Comparison of ENCODE assay signal across 8 cellular contexts in genomic region chr7:30740417-30741181, GRCh38. TPM values are rescaled to one million over a fixed set of nuclear protein-coding genes. Genes with fewer than 3 reads are reported as not detected.
DNase-seq lines count a peak whose midpoint lies in the region; ATAC-seq and TF ChIP-seq lines count a peak whose summit lies in the region.

No MANE protein-coding gene starts in this region.

- H3K4me1 ChIP-seq in KMS-11 (ENCODE audit: low read depth, poor library complexity, severe bottlenecking) (no peaks in the 10 kb centered on the region), Peyer's patch (no peaks in the 10 kb centered on the region), suprapubic skin (peaks cover 17% of the 10 kb centered on the region)

- CTCF ChIA-PET in AG04450 (lab: Charles Lee) = interaction anchor here (0.6 to 2.7 kb wide), 50 partner anchors 9 to 740 kb away, joined by 3 to 40 read pairs (median 4); partner anchors contain the start of gene CRHR2

- H3K9me3 ChIP-seq in AG04450 (ENCODE audit: control insufficient read depth, insufficient read depth, low read length) (no peaks in the 10 kb centered on the region), Peyer's patch (peaks cover 0 to 3% (median 0%) of the 10 kb centered on the region in 4 donors), suprapubic skin (no peaks in the 10 kb centered on the region)

- H2AFZ ChIP-seq in KMS-11 (ENCODE audit: low read depth) = peak overlapping the region; percentile 35; the same call in 1 of the 2 replicates

- no peak overlapping the region for H3K4me2 ChIP-seq in KMS-11

- H3K27me3 ChIP-seq in AG04450 (ENCODE audit: control insufficient read depth, insufficient read depth, low read length) (peaks cover 23% of the 10 kb centered on the region), KMS-11 (ENCODE audit: insufficient read depth, low read depth) (no peaks in the 10 kb centered on the region), Peyer's patch (no peaks in the 10 kb centered on the region), suprapubic skin (peaks cover 2% of the 10 kb centered on the region)

- ATAC-seq in GM18907 (IDR thresholded peaks at IDR 0.05; ENCODE audit: unreplicated experiment) = peak; percentile 78

- H3K4me3 ChIP-seq in AG04450 (ENCODE audit: low read depth, low read length) = no peak overlapping the region
- no peak overlapping the region for H3K4me3 ChIP-seq in KMS-11 (IDR thresholded peaks at IDR 0.05; ENCODE audit: insufficient read depth, low read depth, low read length)
- no peak overlapping the region for H3K4me3 ChIP-seq in Peyer's patch
- no peak overlapping the region for H3K4me3 ChIP-seq in fibroblast of pulmonary artery (replicated peaks; ENCODE audit: low read depth, low read length)
- no peak overlapping the region for H3K4me3 ChIP-seq in suprapubic skin

- TF ChIP-seq CTCF in AG04450 (IDR thresholded peaks at IDR 0.05; ENCODE audit: low read depth, low read length) (peak; percentile 99), KMS-11 (conservative IDR thresholded peaks at IDR 0.05; ENCODE audit: low read depth, low read length) (peak; percentile 98), Peyer's patch (IDR thresholded peaks at IDR 0.05) (peak; percentile 82 to 99 (median 96)), fibroblast of pulmonary artery (IDR thresholded peaks at IDR 0.05; ENCODE audit: low read length, missing control alignments) (no peak), suprapubic skin (IDR thresholded peaks at IDR 0.05) (peak; percentile 86 to 98)

- no peaks in the 10 kb centered on the region for H4K20me1 ChIP-seq in KMS-11 (ENCODE audit: insufficient read depth)

- 31% methylated on average over 13 of the region's 14 CpGs for WGBS in suprapubic skin

- DNase-seq in AG04450 (ENCODE audit: low read depth, low spot score) = peak; percentile 23
- DNase-seq in Peyer's patch = peak; percentile 62 to 91 (median 84)
- DNase-seq in activated T-helper 1 cell treated with anti-CD3 and anti-CD28 coated beads, Interleukin-2, amount 50 U/mL, for 16 hours (ENCODE audit: low read depth in 1 of 2, low spot score in 1 of 2) = peak; percentile 57 to 66
- peak; percentile 72 for DNase-seq in fibroblast of pulmonary artery (ENCODE audit: low read depth)
- peak; percentile 19 for DNase-seq in non-pigmented ciliary epithelial cell (ENCODE audit: low read depth)
- no peak for DNase-seq in suprapubic skin (ENCODE audit: low spot score in 2 of 2)

- POLR2A ChIA-PET in AG04450 (lab: Yijun Ruan, JAX) = no interaction called here

- H3K79me2 ChIP-seq in KMS-11 (ENCODE audit: insufficient read depth, low read depth) = no peaks in the 10 kb centered on the region

- TF ChIP-seq POLR2A in Peyer's patch (IDR thresholded peaks at IDR 0.05) = no peak
- TF ChIP-seq POLR2A in suprapubic skin (IDR thresholded peaks at IDR 0.05) = no peak

- no peak overlapping the region for H3K9ac ChIP-seq in KMS-11

- no peak for TF ChIP-seq EP300 in suprapubic skin (IDR thresholded peaks at IDR 0.05)

- no peak overlapping the region for H3K27ac ChIP-seq in AG04450 (ENCODE audit: low read depth, low read length)
- no peak overlapping the region for H3K27ac ChIP-seq in KMS-11
- H3K27ac ChIP-seq in Peyer's patch = no peak overlapping the region
- no peak overlapping the region for H3K27ac ChIP-seq in suprapubic skin

- H3K36me3 ChIP-seq in KMS-11 (ENCODE audit: insufficient read depth) = no peaks in the 10 kb centered on the region
- no peaks in the 10 kb centered on the region for H3K36me3 ChIP-seq in Peyer's patch
- H3K36me3 ChIP-seq in suprapubic skin = no peaks in the 10 kb centered on the region

RNA-seq across cellular contexts. Expression of gene INMT, which starts 11.3 kb away (rescaled TPM):
- polyA plus RNA-seq in AG04450 (2011; rRNA removed) = 6.6 and 7.6 TPM in 2 replicates
- 12.5 and 17.0 TPM in 2 replicates for polyA minus RNA-seq in AG04450 (2011; rRNA and poly(A)+ RNA removed)
- total RNA-seq in Peyer's patch (10 to 100 TPM in 1 of 4 donors, 1 to 10 TPM in 3; 3.1 to 24.8 (median 4.8) TPM), suprapubic skin (1 to 10 TPM; 1.3 to 9.7 (median 4.2) TPM)

RNA-seq across cellular contexts. Expression of gene MINDY4, which starts 30.6 kb away (rescaled TPM):
- 1.8 and 2.4 TPM in 2 replicates for polyA plus RNA-seq in AG04450 (2011; rRNA removed)
- 4.2 and 4.7 TPM in 2 replicates for polyA minus RNA-seq in AG04450 (2011; rRNA and poly(A)+ RNA removed)
- total RNA-seq in Peyer's patch = 10 to 100 TPM in 1 of 4 donors, 1 to 10 TPM in 3; 3.9 to 19.8 (median 6.8) TPM
- 10 to 100 TPM in 1 of 4 donors, 1 to 10 TPM in 3; 4.6 to 10.5 (median 6.1) TPM for total RNA-seq in suprapubic skin

RNA-seq across cellular contexts. Expression of gene CRHR2, which starts 58.3 kb away (rescaled TPM):
- polyA plus RNA-seq in AG04450 (2011; rRNA removed) = not detected in 2 replicates
- polyA minus RNA-seq in AG04450 (2011; rRNA and poly(A)+ RNA removed) = not detected in 2 replicates
- not detected for total RNA-seq in Peyer's patch
- under 1 TPM in 1 of 4 donors, not detected in 3; 0.55 TPM for total RNA-seq in suprapubic skin

Comparison
In these comparisons a context has a peak if more than half of its experiments do, and no peak if none do; other contexts are left out.
1. DNase-seq: peak in AG04450 (single experiment), Peyer's patch (3 of 3), activated T-helper 1 cell treated with anti-CD3 and anti-CD28 coated beads, Interleukin-2, amount 50 U/mL, for 16 hours (2 of 2), fibroblast of pulmonary artery (single experiment) and non-pigmented ciliary epithelial cell (single experiment); none in suprapubic skin (0 of 2).